In genomic region chr5:58751222-58751621, GRCh38 we compare ENCODE assay signal across 1 cellular context.
TF ChIP-seq lines count a peak whose summit lies in the region.

No MANE protein-coding gene starts in this region.

TF ChIP-seq in HepG2, 621 proteins besides CTCF, POLR2A, EP300 and RAD21 (continued from another document):
- TF ChIP-seq, protein P1, sequence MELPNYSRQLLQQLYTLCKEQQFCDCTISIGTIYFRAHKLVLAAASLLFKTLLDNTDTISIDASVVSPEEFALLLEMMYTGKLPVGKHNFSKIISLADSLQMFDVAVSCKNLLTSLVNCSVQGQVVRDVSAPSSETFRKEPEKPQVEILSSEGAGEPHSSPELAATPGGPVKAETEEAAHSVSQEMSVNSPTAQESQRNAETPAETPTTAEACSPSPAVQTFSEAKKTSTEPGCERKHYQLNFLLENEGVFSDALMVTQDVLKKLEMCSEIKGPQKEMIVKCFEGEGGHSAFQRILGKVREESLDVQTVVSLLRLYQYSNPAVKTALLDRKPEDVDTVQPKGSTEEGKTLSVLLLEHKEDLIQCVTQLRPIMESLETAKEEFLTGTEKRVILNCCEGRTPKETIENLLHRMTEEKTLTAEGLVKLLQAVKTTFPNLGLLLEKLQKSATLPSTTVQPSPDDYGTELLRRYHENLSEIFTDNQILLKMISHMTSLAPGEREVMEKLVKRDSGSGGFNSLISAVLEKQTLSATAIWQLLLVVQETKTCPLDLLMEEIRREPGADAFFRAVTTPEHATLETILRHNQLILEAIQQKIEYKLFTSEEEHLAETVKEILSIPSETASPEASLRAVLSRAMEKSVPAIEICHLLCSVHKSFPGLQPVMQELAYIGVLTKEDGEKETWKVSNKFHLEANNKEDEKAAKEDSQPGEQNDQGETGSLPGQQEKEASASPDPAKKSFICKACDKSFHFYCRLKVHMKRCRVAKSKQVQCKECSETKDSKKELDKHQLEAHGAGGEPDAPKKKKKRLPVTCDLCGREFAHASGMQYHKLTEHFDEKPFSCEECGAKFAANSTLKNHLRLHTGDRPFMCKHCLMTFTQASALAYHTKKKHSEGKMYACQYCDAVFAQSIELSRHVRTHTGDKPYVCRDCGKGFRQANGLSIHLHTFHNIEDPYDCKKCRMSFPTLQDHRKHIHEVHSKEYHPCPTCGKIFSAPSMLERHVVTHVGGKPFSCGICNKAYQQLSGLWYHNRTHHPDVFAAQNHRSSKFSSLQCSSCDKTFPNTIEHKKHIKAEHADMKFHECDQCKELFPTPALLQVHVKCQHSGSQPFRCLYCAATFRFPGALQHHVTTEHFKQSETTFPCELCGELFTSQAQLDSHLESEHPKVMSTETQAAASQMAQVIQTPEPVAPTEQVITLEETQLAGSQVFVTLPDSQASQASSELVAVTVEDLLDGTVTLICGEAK (IDR thresholded peaks at IDR 0.05), result no peak
- TF ChIP-seq, protein P1 (CRISPR knock-in tag; IDR thresholded peaks at IDR 0.05), result no peak
- TF ChIP-seq ZSCAN30 (CRISPR knock-in tag; IDR thresholded peaks at IDR 0.05), result no peak
- no peak for TF ChIP-seq ZNF276 (CRISPR knock-in tag; IDR thresholded peaks at IDR 0.05; ENCODE audit: low read depth)
- TF ChIP-seq ETV6 (CRISPR knock-in tag; conservative IDR thresholded peaks at IDR 0.05), result no peak
- TF ChIP-seq, protein P2, sequence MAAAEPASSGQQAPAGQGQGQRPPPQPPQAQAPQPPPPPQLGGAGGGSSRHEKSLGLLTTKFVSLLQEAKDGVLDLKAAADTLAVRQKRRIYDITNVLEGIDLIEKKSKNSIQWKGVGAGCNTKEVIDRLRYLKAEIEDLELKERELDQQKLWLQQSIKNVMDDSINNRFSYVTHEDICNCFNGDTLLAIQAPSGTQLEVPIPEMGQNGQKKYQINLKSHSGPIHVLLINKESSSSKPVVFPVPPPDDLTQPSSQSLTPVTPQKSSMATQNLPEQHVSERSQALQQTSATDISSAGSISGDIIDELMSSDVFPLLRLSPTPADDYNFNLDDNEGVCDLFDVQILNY (CRISPR knock-in tag; conservative IDR thresholded peaks at IDR 0.05), result no peak
- no peak for TF ChIP-seq ZNF12 (CRISPR knock-in tag; IDR thresholded peaks at IDR 0.05)
- peak; percentile 89 for TF ChIP-seq ZKSCAN1 (IDR thresholded peaks at IDR 0.05; ENCODE audit: low read length)
- no peak for TF ChIP-seq ZNF230 (CRISPR knock-in tag; IDR thresholded peaks at IDR 0.05)
- no peak for TF ChIP-seq JUN (CRISPR knock-in tag; IDR thresholded peaks at IDR 0.05)
- no peak for TF ChIP-seq ZNF329 (CRISPR knock-in tag; IDR thresholded peaks at IDR 0.05; ENCODE audit: low read depth)
- no peak for TF ChIP-seq NCOR1 (IDR thresholded peaks at IDR 0.05; ENCODE audit: borderline replicate concordance, low read length)
- no peak for TF ChIP-seq ERF (CRISPR knock-in tag; IDR thresholded peaks at IDR 0.05)
